Comparison of ENCODE assay signal across 8 cellular contexts in the genomic region with DNA sequence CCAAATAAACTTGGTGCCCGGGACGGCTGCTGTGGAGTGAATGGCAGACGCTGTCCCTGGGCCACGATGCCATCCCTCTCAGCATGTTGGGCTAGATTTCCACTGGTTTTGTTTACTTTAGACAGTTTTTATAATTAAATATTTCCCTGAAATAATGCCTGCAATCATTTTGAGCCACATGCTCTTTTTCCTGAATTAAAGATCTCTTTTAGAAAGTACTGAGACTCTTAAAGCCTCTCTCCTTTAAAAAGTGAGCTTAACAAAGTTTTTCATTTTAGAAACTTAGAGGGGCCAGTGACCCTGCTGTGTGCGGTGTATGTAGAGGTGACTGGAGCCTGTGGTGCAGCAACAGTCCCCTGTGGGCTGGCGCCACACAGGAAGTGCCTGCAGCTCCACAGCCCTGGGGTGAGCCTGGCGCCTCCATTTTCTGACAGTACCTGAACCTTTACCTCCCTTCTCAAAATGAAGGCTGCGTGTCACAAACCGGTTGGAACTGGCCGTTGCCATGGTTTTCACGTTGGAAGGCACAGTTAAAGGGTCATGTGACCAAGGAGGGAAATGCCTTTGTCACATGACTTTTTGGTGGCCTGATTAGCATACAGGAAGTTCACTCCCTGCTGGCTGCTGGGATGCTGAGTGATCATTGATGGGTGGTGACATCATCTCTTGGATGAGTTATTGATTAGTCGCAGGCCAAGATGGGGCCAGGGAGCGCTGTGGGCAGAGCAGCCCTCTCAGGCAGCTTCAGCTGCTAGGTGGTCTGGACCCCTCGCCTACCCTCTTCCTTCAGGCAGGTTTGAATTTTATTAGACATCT.
DNase-seq lines count a peak whose midpoint lies in the region; ATAC-seq and TF ChIP-seq lines count a peak whose summit lies in the region.

No MANE protein-coding gene starts in this region.

- peak; percentile 56 for ATAC-seq in HG02884 (IDR thresholded peaks at IDR 0.05; ENCODE audit: unreplicated experiment)

- in situ Hi-C loops in GM13977 (cut with MboI; ENCODE audit: low pct_unique_long_range_greater_than_20kb, low sequenced_read_pairs, unreplicated experiment): loop anchor here (25.0 kb wide), 1 partner anchor 327 kb away; the partner anchor contains the start of gene MEF2B

- DNase-seq in GM13977 (ENCODE audit: low spot score): peak; percentile 80
- peak; percentile 81 for DNase-seq in NCI-H69 (lab: John Stamatoyannopoulos, UW)
- DNase-seq in activated CD8-positive, alpha-beta memory T cell treated with anti-CD3 and anti-CD28 coated beads for 24 hours: peak; percentile 85
- DNase-seq in effector CD8-positive, alpha-beta T cell (lab: John Stamatoyannopoulos, UW): peak; percentile 80
- peak; percentile 85 for DNase-seq in medulla oblongata (ENCODE audit: extremely low spot score)
- peak; percentile 62 for DNase-seq in stimulated activated CD8-positive, alpha-beta memory T cell treated with anti-CD3 and anti-CD28 coated beads, Interleukin-12 subunit alpha, Interleukin-12 subunit beta, amount 100 ng/mL, for 24 hours (ENCODE audit: extremely low read depth)
- no peak for DNase-seq in NCI-H2081 treated with DMSO at 0.1 percent for 48 hours (lab: John Stamatoyannopoulos, UW)

- TF ChIP-seq CTCF in GM13977 (IDR thresholded peaks at IDR 0.05; ENCODE audit: extremely low read depth, insufficient read depth, missing control alignments): no peak
